8 cellular contexts compared by ENCODE assay signal in the genomic region with DNA sequence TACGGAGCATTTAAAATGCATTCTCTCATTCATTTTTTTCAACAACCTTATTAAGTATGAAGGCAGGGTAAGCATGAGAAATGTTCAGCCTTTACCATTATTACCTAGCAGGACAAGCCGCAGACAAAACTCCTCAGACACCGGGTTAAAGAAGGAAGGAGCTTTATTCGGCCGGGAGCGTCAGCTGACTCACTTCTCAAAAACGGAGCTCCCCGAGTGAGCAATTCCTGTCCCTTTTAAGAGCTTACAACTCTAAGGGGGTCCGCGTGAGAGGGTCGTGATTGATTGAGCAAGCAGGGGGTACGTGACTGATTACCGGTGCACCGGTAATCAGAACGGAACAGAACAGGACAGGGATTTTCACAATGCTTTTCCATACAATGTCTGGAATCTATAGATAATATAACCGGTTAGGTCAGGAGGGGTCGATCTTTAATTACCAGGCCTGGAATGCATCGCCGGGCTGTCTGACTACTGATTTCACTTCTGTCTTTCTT. TPM values are rescaled to one million over a fixed set of nuclear protein-coding genes. Genes with fewer than 3 reads are reported as not detected.
A peak's percentile ranks its signal among the peaks of the same experiment; 100 is the strongest.
DNase-seq lines count a peak whose midpoint lies in the region; ATAC-seq and TF ChIP-seq lines count a peak whose summit lies in the region.
"Not testable (repeated sequence)": the region's sequence is repeated elsewhere in the genome, so short reads cannot be mapped to it uniquely, and the experiment has no call there.

No MANE protein-coding gene starts in this region.

- H2AFZ ChIP-seq in PC-9, result peak overlapping the region; percentile 95

- peaks cover 14% of the 10 kb centered on the region for H3K4me1 ChIP-seq in PC-9 (replicated peaks; ENCODE audit: insufficient read depth)

- CTCF ChIA-PET in PC-9 (lab: Charles Lee), result interaction anchor here (0.6 to 1.0 kb wide), 4 partner anchors 67 to 805 kb away, joined by 3 to 5 read pairs (median 4); no protein-coding TSS in a partner anchor

- not testable (repeated sequence) for TF ChIP-seq CTCF in C4-2B (conservative IDR thresholded peaks at IDR 0.05); PC-9 (conservative IDR thresholded peaks at IDR 0.05); epithelial cell of esophagus (IDR thresholded peaks at IDR 0.05; ENCODE audit: insufficient read depth, low read depth, low read length, missing control alignments)

- H3K27ac Mint-ChIP-seq in activated T-cell treated with anti-CD3 and anti-CD28 coated beads, Interleukin-2, amount 50 U/mL, for 72 hours, result peak overlapping the region; percentile 93

- H3K27me3 ChIP-seq in PC-9 (ENCODE audit: insufficient read depth, low read depth), result not testable (repeated sequence)

- H3K4me1 Mint-ChIP-seq in activated T-cell treated with anti-CD3 and anti-CD28 coated beads, Interleukin-2, amount 50 U/mL, for 72 hours (ENCODE audit: low read depth), result peaks cover 30% of the 10 kb centered on the region

- H4K20me1 ChIP-seq in PC-9 (ENCODE audit: insufficient read depth), result not testable (repeated sequence)

- not testable (repeated sequence) for H3K27me3 Mint-ChIP-seq in activated T-cell treated with anti-CD3 and anti-CD28 coated beads, Interleukin-2, amount 50 U/mL, for 72 hours (ENCODE audit: low read depth)

- H3K9me2 ChIP-seq in PC-9 (ENCODE audit: insufficient read depth), result not testable (repeated sequence)

- not testable (repeated sequence) for H3K9me3 Mint-ChIP-seq in activated T-cell treated with anti-CD3 and anti-CD28 coated beads, Interleukin-2, amount 50 U/mL, for 72 hours

- intact Hi-C loops in PC-9 (cut with micrococcal nuclease; ENCODE audit: unreplicated experiment), result loop anchor here (1.0 to 2.0 kb wide), 2 partner anchors 55 to 116 kb away; a partner anchor contains a TSS

- not testable (repeated sequence) for H3K36me3 ChIP-seq in PC-9 (ENCODE audit: low read depth)

- peaks cover 13% of the 10 kb centered on the region for H3K79me2 ChIP-seq in PC-9 (ENCODE audit: low read depth)

- H3K36me3 Mint-ChIP-seq in activated T-cell treated with anti-CD3 and anti-CD28 coated beads, Interleukin-2, amount 50 U/mL, for 72 hours (ENCODE audit: insufficient read depth in 2 of 2), result not testable (repeated sequence)

- peak overlapping the region; percentile 90 to 96 for H3K4me3 Mint-ChIP-seq in activated T-cell treated with anti-CD3 and anti-CD28 coated beads, Interleukin-2, amount 50 U/mL, for 72 hours

- peak; percentile 17 for ATAC-seq in GM19455 (IDR thresholded peaks at IDR 0.05; ENCODE audit: unreplicated experiment)
- ATAC-seq in HG03354 (IDR thresholded peaks at IDR 0.05; ENCODE audit: poor library complexity, severe bottlenecking, unreplicated experiment), result peak; percentile 21
- ATAC-seq in activated T-cell treated with anti-CD3 and anti-CD28 coated beads, Interleukin-2, amount 50 U/mL, for 72 hours (replicated peaks in 1 of 2), result peak; percentile 13 to 30

- DNase-seq in PC-9 (peak; percentile 43 to 58), epithelial cell of esophagus (ENCODE audit: low read depth) (peak; percentile 62), medulla oblongata (ENCODE audit: extremely low spot score) (peak; percentile 41)
- DNase-seq in activated T-cell treated with anti-CD3 and anti-CD28 coated beads, Interleukin-2, amount 50 U/mL, for 72 hours, result peak in 1 of 2 donors; percentile 32
- peak; percentile 13 for DNase-seq in stimulated activated CD4-positive, alpha-beta T cell treated with anti-CD3 and anti-CD28 coated beads, Interleukin-4, amount 100 ng/mL, for 1 hour

- not testable (repeated sequence) for H3K9me3 ChIP-seq in PC-9 (ENCODE audit: insufficient read depth, low read depth)

- POLR2A ChIA-PET in PC-9 (lab: Charles Lee; ENCODE audit: unreplicated experiment), result interaction anchor here (0.5 to 0.7 kb wide), 5 partner anchors 115 to 942 kb away, joined by 3 to 14 read pairs (median 4); a partner anchor contains a TSS

- H3K27ac ChIP-seq in C4-2B (peak overlapping the region; percentile 81), PC-9 (peak overlapping the region; percentile 94)

- peak overlapping the region; percentile 93 for H3K4me3 ChIP-seq in PC-9
- H3K4me3 ChIP-seq in epithelial cell of esophagus (ENCODE audit: low read length), result peak overlapping the region; percentile 99

- peaks cover 23% of the 10 kb centered on the region for H3F3A ChIP-seq in PC-9 (ENCODE audit: insufficient read depth, low read depth)

- BruUV-seq in PC-9 (replicated peaks; lab: Mats Ljungman, UMichigan), result TSS peak; percentile 92

- peak overlapping the region; percentile 90 for H3K4me2 ChIP-seq in PC-9

RNA-seq across cellular contexts. Expression of a gene that starts 0.5 kb away (rescaled TPM):
- total RNA-seq in PC-9 (2021), result 28.6 and 34.9 TPM in 2 replicates
- total RNA-seq in activated T-cell treated with anti-CD3 and anti-CD28 coated beads, Interleukin-2, amount 50 U/mL, for 72 hours, result 10 to 100 TPM; 33.5 to 35.8 TPM

RNA-seq across cellular contexts. Expression of a gene that starts 24.2 kb away (rescaled TPM):
- 5.1 and 7.5 TPM in 2 replicates for total RNA-seq in PC-9 (2021)
- 1 to 10 TPM; 1.1 to 1.7 TPM for total RNA-seq in activated T-cell treated with anti-CD3 and anti-CD28 coated beads, Interleukin-2, amount 50 U/mL, for 72 hours

RNA-seq across cellular contexts. Expression of a gene that starts 55.0 kb away (rescaled TPM):
- 51.0 and 51.9 TPM in 2 replicates for total RNA-seq in PC-9 (2021)
- 10 to 100 TPM; 72.8 to 78.6 TPM for total RNA-seq in activated T-cell treated with anti-CD3 and anti-CD28 coated beads, Interleukin-2, amount 50 U/mL, for 72 hours
